In genomic region chr9:130692365-130692764, GRCh38 we compare ENCODE assay signal across 10 cellular contexts. TPM values are rescaled to one million over a fixed set of nuclear protein-coding genes. Genes with fewer than 3 reads are reported as not detected.
A peak's percentile ranks its signal among the peaks of the same experiment; 100 is the strongest.
DNase-seq lines count a peak whose midpoint lies in the region; ATAC-seq and TF ChIP-seq lines count a peak whose summit lies in the region.
"Had no signal": no experiment of that assay in that cellular context is flagged by ENCODE, and none has a peak within 500 bp of the region (broad histone marks: within the 10 kb centered on the region; RNA-seq: fewer than 3 reads in every experiment).

No MANE protein-coding gene starts in this region.

- no peaks in the 10 kb centered on the region for H3K9me3 ChIP-seq in WERI-Rb-1 (ENCODE audit: severe bottlenecking)
- no peaks in the 10 kb centered on the region for H3K9me3 ChIP-seq in body of pancreas

- no peak overlapping the region for H3K27ac ChIP-seq in WERI-Rb-1
- H3K27ac ChIP-seq in body of pancreas: no peak overlapping the region

- no peaks in the 10 kb centered on the region for H3K27me3 ChIP-seq in WERI-Rb-1 (ENCODE audit: insufficient read depth, low read depth, severe bottlenecking)
- H3K27me3 ChIP-seq in body of pancreas: no peaks in the 10 kb centered on the region

- intact Hi-C loops in posterior cingulate gyrus (cut with DNase I) (no loop called here), body of pancreas (cut with DNase I) (no loop called here)

- DNase-seq in DMS 273 (lab: John Stamatoyannopoulos, UW; ENCODE audit: unreplicated experiment) (peak; percentile 27), DMS 273 treated with DMSO at 0.1 percent for 48 hours (lab: John Stamatoyannopoulos, UW) (no peak), WERI-Rb-1 (peak; percentile 35), globus pallidus (ENCODE audit: low spot score) (peak; percentile 46), posterior cingulate gyrus (peak in 6 of 10 donors; percentile 19 to 87 (median 40)), body of pancreas (no peak)
- DNase-seq in activated CD4-positive, CD25-positive, alpha-beta regulatory T cell (lab: John Stamatoyannopoulos, UW): no peak
- DNase-seq: 8988T; activated effector memory CD4-positive, alpha-beta T cell treated with Interleukin-2 at 50 U/mL for 16 hours had no signal

- H3K4me1 ChIP-seq in body of pancreas: peaks cover 24% of the 10 kb centered on the region

- H3K36me3 ChIP-seq in WERI-Rb-1: peaks cover 32% of the 10 kb centered on the region
- H3K36me3 ChIP-seq in body of pancreas (replicated peaks in 1 of 2; ENCODE audit: insufficient read depth in 1 of 2, low read depth in 2 of 2): no peaks in the 10 kb centered on the region

- 37 to 40% methylated on average over 10 to 25 of the region's 26 CpGs for WGBS in body of pancreas, 2 donors

- TF ChIP-seq CTCF in WERI-Rb-1 (IDR thresholded peaks at IDR 0.05; ENCODE audit: low read depth, low read length): peak; percentile 30
- TF ChIP-seq CTCF in body of pancreas (IDR thresholded peaks at IDR 0.05): no peak

- ATAC-seq in body of pancreas (no peak), GM18861 (IDR thresholded peaks at IDR 0.05; ENCODE audit: unreplicated experiment) (no peak)

- H3K4me3 ChIP-seq in WERI-Rb-1 (ENCODE audit: low read depth, low read length) (no peak overlapping the region), body of pancreas (no peak overlapping the region)

- TF ChIP-seq POLR2A in body of pancreas (IDR thresholded peaks at IDR 0.05): no peak

RNA-seq across cellular contexts. Expression of gene EXOSC2, which starts 1.2 kb away (rescaled TPM):
- total RNA-seq in body of pancreas: 10 to 100 TPM; 12.2 to 17.1 TPM

RNA-seq across cellular contexts. Expression of gene PRDM12, which starts 28.0 kb away (rescaled TPM):
- not detected for total RNA-seq in body of pancreas

Comparison
In these comparisons a context has a peak if more than half of its experiments do, and no peak if none do; other contexts are left out.
1. DNase-seq: peak in DMS 273 (single experiment), WERI-Rb-1 (single experiment), globus pallidus (single experiment) and posterior cingulate gyrus (6 of 10); none in DMS 273 treated with DMSO at 0.1 percent for 48 hours (single experiment), activated CD4-positive, CD25-positive, alpha-beta regulatory T cell (0 of 4) and body of pancreas (0 of 4).